Comparison of ENCODE assay signal across 12 cellular contexts in genomic region chr10:99330675-99330924, GRCh38. TPM values are rescaled to one million over a fixed set of nuclear protein-coding genes. Genes with fewer than 3 reads are reported as not detected.
DNase-seq lines count a peak whose midpoint lies in the region; ATAC-seq and TF ChIP-seq lines count a peak whose summit lies in the region.
"Had no signal": no experiment of that assay in that cellular context is flagged by ENCODE, and none has a peak within 500 bp of the region (broad histone marks: within the 10 kb centered on the region; RNA-seq: fewer than 3 reads in every experiment).

No MANE protein-coding gene starts in this region.

- H3K9ac ChIP-seq in ES-I3 (ENCODE audit: low read depth, low read length): peak overlapping the region; percentile 52; the same call in 1 of the 2 replicates
- H3K9ac ChIP-seq in IMR-90 (ENCODE audit: low read depth, low read length): no peak overlapping the region
- peak overlapping the region; percentile 42 for H3K9ac ChIP-seq in endocrine pancreas (ENCODE audit: control insufficient read depth, insufficient read depth, low read length)

- no peak overlapping the region for H2BK15ac ChIP-seq in IMR-90 (ENCODE audit: low read depth, low read length)

- H3K9me1 ChIP-seq in IMR-90 (ENCODE audit: insufficient read depth, low read length): no peaks in the 10 kb centered on the region

- no peak overlapping the region for H3K56ac ChIP-seq in IMR-90 (ENCODE audit: extremely low read depth, insufficient read depth, low read length)

- POLR2A ChIA-PET in IMR-90 (lab: Charles Lee; ENCODE audit: unreplicated experiment): no interaction called here

- H3K14ac ChIP-seq in IMR-90 (replicated peaks; ENCODE audit: low read depth, low read length): no peak overlapping the region

- no peak overlapping the region for H3K27ac Mint-ChIP-seq in neural crest cell (ENCODE audit: unreplicated experiment)
- H3K27ac Mint-ChIP-seq: activated CD8-positive, alpha-beta memory T cell treated with anti-CD3 and anti-CD28 coated beads, Interleukin-2, amount 10 ng/mL, durations not matched to agents 7 days and 5 days had no signal

- no peak overlapping the region for H2BK20ac ChIP-seq in IMR-90 (ENCODE audit: low read depth, low read length)

- H3K79me1 ChIP-seq in IMR-90 (ENCODE audit: low read depth in 1 of 2, low read length in 2 of 2): no peaks in the 10 kb centered on the region

- no peak overlapping the region for H2BK5ac ChIP-seq in IMR-90 (ENCODE audit: low read depth, low read length, poor library complexity, severe bottlenecking)

- TF ChIP-seq RAD21 in IMR-90 (IDR thresholded peaks at IDR 0.05; ENCODE audit: low read length): no peak

- ATAC-seq in IMR-90 (ENCODE audit: low read depth) (no peak), gastrocnemius medialis (no peak)

- no peak overlapping the region for H3K18ac ChIP-seq in IMR-90 (ENCODE audit: low read depth, low read length)

- intact Hi-C loops in IMR-90 (cut with micrococcal nuclease) (no loop called here), gastrocnemius medialis (cut with DNase I; ENCODE audit: low total_unique reads) (no loop called here)

- TF ChIP-seq CTCF in IMR-90 (conservative IDR thresholded peaks at IDR 0.05; ENCODE audit: low read depth, low read length) (no peak), neural crest cell (conservative IDR thresholded peaks at IDR 0.05) (no peak), gastrocnemius medialis (IDR thresholded peaks at IDR 0.05 in 4 of 5, conservative IDR thresholded peaks at IDR 0.05 in 1 of 5) (no peak)

- no peak for DNase-seq in IMR-90
- no peak for DNase-seq in neural crest cell (ENCODE audit: low read depth, low spot score)
- DNase-seq in gastrocnemius medialis: no peak
- DNase-seq in SK-N-DZ (ENCODE audit: low spot score): no peak
- DNase-seq in NCI-H1436 treated with DMSO at 0.1 percent for 48 hours (lab: John Stamatoyannopoulos, UW): no peak
- DNase-seq: activated CD8-positive, alpha-beta memory T cell treated with anti-CD3 and anti-CD28 coated beads, Interleukin-2, amount 10 ng/mL, durations not matched to agents 7 days and 5 days; MM.1S; stimulated activated CD4-positive, alpha-beta T cell treated with anti-CD3 and anti-CD28 coated beads, Interleukin-4, amount 100 ng/mL, for 24 hours; T-helper 9 cell had no signal

- H3K27me3 ChIP-seq in IMR-90 (ENCODE audit: control insufficient read depth, insufficient read depth, low read length) (peaks cover 22% of the 10 kb centered on the region), endocrine pancreas (ENCODE audit: control insufficient read depth, insufficient read depth, low read length) (no peaks in the 10 kb centered on the region), gastrocnemius medialis (peaks cover 29 to 64% (median 46%) of the 10 kb centered on the region in 3 donors)

- peaks cover 7% of the 10 kb centered on the region for H3K4me1 Mint-ChIP-seq in neural crest cell

- no peak overlapping the region for H3K4ac ChIP-seq in IMR-90 (ENCODE audit: low read depth, low read length)

- H3K4me3 Mint-ChIP-seq in neural crest cell: peak overlapping the region; percentile 78
- H3K4me3 Mint-ChIP-seq: activated CD8-positive, alpha-beta memory T cell treated with anti-CD3 and anti-CD28 coated beads, Interleukin-2, amount 10 ng/mL, durations not matched to agents 7 days and 5 days had no signal

- TF ChIP-seq POLR2A in IMR-90 (IDR thresholded peaks at IDR 0.05; ENCODE audit: low read depth, low read length) (no peak), gastrocnemius medialis (IDR thresholded peaks at IDR 0.05) (no peak)

- H3K4me2 ChIP-seq in IMR-90 (ENCODE audit: low read depth, low read length): no peak overlapping the region

- no TSS peak for BruUV-seq in IMR-90 (replicated peaks; lab: Mats Ljungman, UMichigan)

- CTCF ChIA-PET in IMR-90 (lab: Yijun Ruan, JAX): no interaction called here

- peaks cover 2% of the 10 kb centered on the region for H3K36me3 Mint-ChIP-seq in neural crest cell (ENCODE audit: low read depth)

- H3K9me3 Mint-ChIP-seq in neural crest cell: no peaks in the 10 kb centered on the region

- H3K4me1 ChIP-seq in ES-I3 (ENCODE audit: insufficient read depth, low read length) (no peaks in the 10 kb centered on the region), IMR-90 (ENCODE audit: control insufficient read depth, insufficient read depth, low read length) (peaks cover 2% of the 10 kb centered on the region; the same call in 1 of the 2 replicates), endocrine pancreas (ENCODE audit: control insufficient read depth, insufficient read depth, low read length) (no peaks in the 10 kb centered on the region), gastrocnemius medialis (peaks cover 0 to 9% of the 10 kb centered on the region in 2 donors)

- H3K27ac ChIP-seq in IMR-90 (ENCODE audit: insufficient read depth, low read length) (no peak overlapping the region), gastrocnemius medialis (no peak overlapping the region)
- H3K27ac ChIP-seq: HL-60 had no signal

- no peak overlapping the region for H2AK9ac ChIP-seq in IMR-90 (replicated peaks; ENCODE audit: low read depth, low read length, poor library complexity)

- H3K9me3 ChIP-seq in ES-I3 (ENCODE audit: control insufficient read depth, insufficient read depth, low read length): no peaks in the 10 kb centered on the region; the same call in 1 of the 2 replicates
- H3K9me3 ChIP-seq in IMR-90 (ENCODE audit: control insufficient read depth, insufficient read depth, low read length): no peaks in the 10 kb centered on the region
- no peaks in the 10 kb centered on the region for H3K9me3 ChIP-seq in endocrine pancreas (ENCODE audit: control insufficient read depth, low read length)
- H3K9me3 ChIP-seq in gastrocnemius medialis: no peaks in the 10 kb centered on the region

- dilution Hi-C loops in IMR-90 (cut with HindIII; ENCODE audit: low sequenced_read_pairs, unreplicated experiment): no loop called here

- H2BK120ac ChIP-seq in IMR-90 (ENCODE audit: low read depth, low read length): no peak overlapping the region

- no peak overlapping the region for H4K91ac ChIP-seq in IMR-90 (ENCODE audit: insufficient read depth, low read depth, low read length)

- H3K36me3 ChIP-seq in ES-I3 (ENCODE audit: insufficient read depth, low read length) (no peaks in the 10 kb centered on the region), IMR-90 (ENCODE audit: control insufficient read depth, insufficient read depth, low read length) (no peaks in the 10 kb centered on the region), endocrine pancreas (ENCODE audit: control insufficient read depth, insufficient read depth, low read length) (no peaks in the 10 kb centered on the region), gastrocnemius medialis (no peaks in the 10 kb centered on the region)

- WGBS in IMR-90 (ENCODE audit: extremely low coverage in 2 of 2, insufficient read length in 1 of 2), 2 experiments: 33% methylated on average over 11 of the region's 17 CpGs; no CpG with 5 or more reads in 1 of the 2 experiments

- H4K5ac ChIP-seq in IMR-90 (ENCODE audit: low read depth, low read length): no peak overlapping the region

- H2AK5ac ChIP-seq in IMR-90 (ENCODE audit: low read depth, low read length): no peak overlapping the region

- no peaks in the 10 kb centered on the region for H4K20me1 ChIP-seq in IMR-90 (ENCODE audit: insufficient read depth, low read length)

- no peak overlapping the region for H3K23ac ChIP-seq in IMR-90 (ENCODE audit: low read depth, low read length)

- no peak overlapping the region for H4K8ac ChIP-seq in IMR-90 (ENCODE audit: low read depth in 2 of 2, low read length in 2 of 2)

- H3K4me3 ChIP-seq in IMR-90 (ENCODE audit: insufficient read depth, low read depth, low read length) (no peak overlapping the region), endocrine pancreas (ENCODE audit: control insufficient read depth, insufficient read depth, low read length) (peak overlapping the region; percentile 71), gastrocnemius medialis (no peak overlapping the region)

- in situ Hi-C loops in IMR-90 (cut with MboI; ENCODE audit: low sequenced_read_pairs) (no loop called here), gastrocnemius medialis (cut with MboI; ENCODE audit: low sequenced_read_pairs in 4 of 4) (no loop called here)

- H2AFZ ChIP-seq in IMR-90 (replicated peaks; ENCODE audit: low read length, poor library complexity): peak overlapping the region; percentile 86

- H3K27me3 Mint-ChIP-seq in neural crest cell (ENCODE audit: low read depth): peaks cover 62% of the 10 kb centered on the region

TF ChIP-seq in IMR-90, 13 proteins besides CTCF, POLR2A, EP300 and RAD21:
- no peak for TF ChIP-seq RCOR1 (IDR thresholded peaks at IDR 0.05; ENCODE audit: insufficient replicate concordance, low read length)
- no peak for TF ChIP-seq CHD1 (IDR thresholded peaks at IDR 0.05; ENCODE audit: low read depth, low read length)
- no peak for TF ChIP-seq USF2 (IDR thresholded peaks at IDR 0.05; ENCODE audit: low read depth, low read length)
- no peak for TF ChIP-seq ELK1 (IDR thresholded peaks at IDR 0.05; ENCODE audit: borderline replicate concordance, low read depth, low read length)

RNA-seq across cellular contexts. Expression of gene CNNM1, which starts 1.4 kb away (rescaled TPM):
- total RNA-seq in IMR-90 (2012; rRNA removed): 0.18 and 0.28 TPM in 2 replicates
- polyA plus RNA-seq in IMR-90 (2012; rRNA removed): 0.32 and 0.39 TPM in 2 replicates
- 0.09 and 0.22 TPM in 2 replicates for polyA plus RNA-seq in IMR-90 (2012; cell fraction: cytosol; rRNA removed)
- polyA plus RNA-seq in IMR-90 (2012; cell fraction: nucleus; rRNA removed; ENCODE audit: low replicate concordance): 0.25 and 0.44 TPM in 2 replicates
- total RNA-seq in neural crest cell: 1.6 and 2.0 TPM in 2 replicates
- total RNA-seq in gastrocnemius medialis: not detected
- 4.5 and 5.3 TPM in 2 replicates for polyA plus RNA-seq in SK-N-DZ (2014; cell fraction: cytosol; rRNA removed)
- polyA plus RNA-seq in SK-N-DZ (2014; cell fraction: nucleus; rRNA removed): 1.6 and 2.8 TPM in 2 replicates
- total RNA-seq: activated CD8-positive, alpha-beta memory T cell treated with anti-CD3 and anti-CD28 coated beads, Interleukin-2, amount 10 ng/mL, durations not matched to agents 7 days and 5 days had no signal
